15 cellular contexts compared by ENCODE assay signal in the genomic region with DNA sequence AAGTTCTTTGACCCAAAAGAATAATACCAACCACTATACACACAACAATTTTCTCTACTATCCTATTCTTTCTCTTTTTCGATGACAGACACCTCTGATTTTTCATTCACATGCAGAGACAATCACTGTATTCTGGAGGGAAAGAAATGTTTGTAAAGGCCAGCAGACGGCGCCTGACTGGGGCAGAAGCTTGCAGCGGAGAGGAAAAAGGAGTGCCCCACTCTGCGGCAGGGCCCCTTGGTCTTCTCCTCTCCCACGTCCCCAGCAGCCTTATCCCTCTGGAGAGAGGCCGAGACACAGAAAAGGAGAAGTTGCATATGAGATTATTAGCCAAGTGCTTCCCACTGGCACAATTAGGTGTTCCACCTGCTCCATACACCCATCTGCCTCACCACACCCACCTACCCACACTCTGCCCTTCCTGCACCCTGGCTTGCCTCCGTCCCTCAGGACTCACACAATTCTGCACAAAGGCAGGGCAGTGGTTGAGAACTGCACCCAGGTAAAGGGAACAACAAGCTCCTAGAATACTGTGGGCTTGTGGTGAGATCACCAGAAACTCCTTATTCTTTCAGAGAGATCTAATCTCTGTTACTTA.
DNase-seq lines count a peak whose midpoint lies in the region; ATAC-seq, FAIRE-seq and TF ChIP-seq lines count a peak whose summit lies in the region.
"Had no signal": no experiment of that assay in that cellular context is flagged by ENCODE, and none has a peak within 500 bp of the region (broad histone marks: within the 10 kb centered on the region; RNA-seq: fewer than 3 reads in every experiment).

No MANE protein-coding gene starts in this region.

- H3K9ac ChIP-seq in kidney (ENCODE audit: low read length in 2 of 2) = no peak overlapping the region

- FAIRE-seq in kidney (lab: Jason Lieb, UNC) = no peak
- FAIRE-seq: colon, TTC549 had no signal

- DNase-seq in HAP-1 (ENCODE audit: low spot score in 2 of 2) (peak; percentile 53 to 68), Panc1 (ENCODE audit: low read depth, low spot score) (no peak), inferior parietal cortex (ENCODE audit: extremely low spot score) (peak; percentile 39), kidney (no peak)
- DNase-seq in naive thymus-derived CD4-positive, alpha-beta T cell = no peak
- DNase-seq in activated T-cell treated with anti-CD3 and anti-CD28 coated beads, Interleukin-2, amount 50 U/mL, for 72 hours = no peak
- DNase-seq: activated naive CD4-positive, alpha-beta T cell treated with anti-CD3 and anti-CD28 coated beads, Interleukin-2, amount 50 U/mL, for 16 hours; mucosa of descending colon; NCI-H2029 treated with DMSO at 0.1 percent for 48 hours; stimulated activated naive CD8-positive, alpha-beta T cell treated with anti-CD3 and anti-CD28 coated beads, Interleukin-15, amount 100 ng/mL, for 72 hours had no signal

- CTCF ChIA-PET in Panc1 (lab: Charles Lee) = no interaction called here
- CTCF ChIA-PET in naive thymus-derived CD4-positive, alpha-beta T cell (lab: Charles Lee) = no interaction called here

- no peak overlapping the region for H3K4me3 Mint-ChIP-seq in naive thymus-derived CD4-positive, alpha-beta T cell
- H3K4me3 Mint-ChIP-seq in activated T-cell treated with anti-CD3 and anti-CD28 coated beads, Interleukin-2, amount 50 U/mL, for 72 hours = no peak overlapping the region
- H3K4me3 Mint-ChIP-seq: stimulated activated naive CD8-positive, alpha-beta T cell treated with anti-CD3 and anti-CD28 coated beads, Interleukin-15, amount 100 ng/mL, for 72 hours had no signal

- no peaks in the 10 kb centered on the region for H3K36me3 ChIP-seq in HAP-1 (replicated peaks)
- no peaks in the 10 kb centered on the region for H3K36me3 ChIP-seq in Panc1 (ENCODE audit: control insufficient read depth, insufficient read depth, low read length)
- H3K36me3 ChIP-seq in kidney (ENCODE audit: control insufficient read depth in 1 of 2, insufficient read depth in 2 of 2, low read length in 2 of 2) = no peaks in the 10 kb centered on the region
- H3K36me3 ChIP-seq in naive thymus-derived CD4-positive, alpha-beta T cell (ENCODE audit: control insufficient read depth in 2 of 3, insufficient read depth in 3 of 3, low read length in 3 of 3) = no peaks in the 10 kb centered on the region

- H3K36me3 Mint-ChIP-seq in naive thymus-derived CD4-positive, alpha-beta T cell = peaks cover 0 to 7% (median 0%) of the 10 kb centered on the region in 5 donors
- no peaks in the 10 kb centered on the region for H3K36me3 Mint-ChIP-seq in activated T-cell treated with anti-CD3 and anti-CD28 coated beads, Interleukin-2, amount 50 U/mL, for 72 hours (ENCODE audit: insufficient read depth in 2 of 2)

- H3K27me3 ChIP-seq in HAP-1 (ENCODE audit: low read depth) (no peaks in the 10 kb centered on the region; the same call in 1 of the 2 replicates), Panc1 (ENCODE audit: control insufficient read depth, insufficient read depth, low read length) (peaks cover 2% of the 10 kb centered on the region)
- peaks cover 0 to 4% of the 10 kb centered on the region in 2 donors for H3K27me3 ChIP-seq in naive thymus-derived CD4-positive, alpha-beta T cell (ENCODE audit: control insufficient read depth in 2 of 2, insufficient read depth in 2 of 2, low read length in 2 of 2)

- BruUV-seq in Panc1 (replicated peaks; lab: Mats Ljungman, UMichigan) = no TSS peak

- ATAC-seq in Panc1 (no peak), GM19324 (IDR thresholded peaks at IDR 0.05; ENCODE audit: low FRiP score, unreplicated experiment) (no peak)
- no peak for ATAC-seq in naive thymus-derived CD4-positive, alpha-beta T cell
- ATAC-seq in activated T-cell treated with anti-CD3 and anti-CD28 coated beads, Interleukin-2, amount 50 U/mL, for 72 hours (replicated peaks in 1 of 2) = no peak
- ATAC-seq: mucosa of descending colon; sciatic nerve; stimulated activated naive CD8-positive, alpha-beta T cell treated with anti-CD3 and anti-CD28 coated beads, Interleukin-15, amount 100 ng/mL, for 72 hours had no signal

- POLR2A ChIA-PET in Panc1 (lab: Charles Lee) = no interaction called here
- POLR2A ChIA-PET in naive thymus-derived CD4-positive, alpha-beta T cell (lab: Charles Lee) = no interaction called here

- TF ChIP-seq CTCF in C4-2B (conservative IDR thresholded peaks at IDR 0.05) = peak; percentile 41
- TF ChIP-seq CTCF in Panc1 (IDR thresholded peaks at IDR 0.05) = peak; percentile 26
- no peak for TF ChIP-seq CTCF in kidney (IDR thresholded peaks at IDR 0.05; ENCODE audit: borderline replicate concordance, extremely low read depth, insufficient read depth)

- no peaks in the 10 kb centered on the region for H3K4me1 Mint-ChIP-seq in naive thymus-derived CD4-positive, alpha-beta T cell
- no peaks in the 10 kb centered on the region for H3K4me1 Mint-ChIP-seq in activated T-cell treated with anti-CD3 and anti-CD28 coated beads, Interleukin-2, amount 50 U/mL, for 72 hours (ENCODE audit: low read depth)
- H3K4me1 Mint-ChIP-seq: stimulated activated naive CD8-positive, alpha-beta T cell treated with anti-CD3 and anti-CD28 coated beads, Interleukin-15, amount 100 ng/mL, for 72 hours had no signal

- in situ Hi-C loops in HAP-1 (cut with MboI; ENCODE audit: low sequenced_read_pairs) = no loop called here
- in situ Hi-C loops in Panc1 (cut with HindIII; ENCODE audit: low pct_unique_long_range_greater_than_20kb, low sequenced_read_pairs) = no loop called here

- H3K9me3 ChIP-seq in HAP-1 (no peaks in the 10 kb centered on the region), Panc1 (ENCODE audit: control insufficient read depth, insufficient read depth, low read depth, low read length) (no peaks in the 10 kb centered on the region), kidney (ENCODE audit: control insufficient read depth in 1 of 2, low read length in 2 of 2) (no peaks in the 10 kb centered on the region)
- H3K9me3 ChIP-seq in naive thymus-derived CD4-positive, alpha-beta T cell (ENCODE audit: control insufficient read depth in 2 of 3, low read length in 3 of 3) = no peaks in the 10 kb centered on the region
- H3K9me3 ChIP-seq: mucosa of descending colon had no signal

- peaks cover 23 to 39% (median 33%) of the 10 kb centered on the region in 5 donors for H3K27me3 Mint-ChIP-seq in naive thymus-derived CD4-positive, alpha-beta T cell
- H3K27me3 Mint-ChIP-seq in activated T-cell treated with anti-CD3 and anti-CD28 coated beads, Interleukin-2, amount 50 U/mL, for 72 hours (ENCODE audit: low read depth) = peaks cover 41% of the 10 kb centered on the region

- H3K27ac ChIP-seq in C4-2B (no peak overlapping the region), Panc1 (ENCODE audit: low read length) (no peak overlapping the region), kidney (ENCODE audit: low read depth in 2 of 2, low read length in 2 of 2) (no peak overlapping the region)
- no peak overlapping the region for H3K27ac ChIP-seq in naive thymus-derived CD4-positive, alpha-beta T cell (ENCODE audit: low read depth, low read length)

- intact Hi-C loops in Panc1 (cut with micrococcal nuclease; ENCODE audit: unreplicated experiment) = no loop called here
- intact Hi-C loops in kidney (cut with DNase I) = no loop called here
- intact Hi-C loops in naive thymus-derived CD4-positive, alpha-beta T cell (cut with micrococcal nuclease) = no loop called here

- no peak overlapping the region for H3K27ac Mint-ChIP-seq in naive thymus-derived CD4-positive, alpha-beta T cell
- H3K27ac Mint-ChIP-seq in activated T-cell treated with anti-CD3 and anti-CD28 coated beads, Interleukin-2, amount 50 U/mL, for 72 hours = no peak overlapping the region
- H3K27ac Mint-ChIP-seq: stimulated activated naive CD8-positive, alpha-beta T cell treated with anti-CD3 and anti-CD28 coated beads, Interleukin-15, amount 100 ng/mL, for 72 hours had no signal

- H3K4me3 ChIP-seq in HAP-1 (no peak overlapping the region), Panc1 (ENCODE audit: low read depth in 2 of 2, low read length in 2 of 2) (no peak overlapping the region), kidney (ENCODE audit: low read length in 2 of 2) (no peak overlapping the region)
- H3K4me3 ChIP-seq in naive thymus-derived CD4-positive, alpha-beta T cell (ENCODE audit: low read length) = no peak overlapping the region
- H3K4me3 ChIP-seq: mucosa of descending colon had no signal

- H3K4me1 ChIP-seq in HAP-1 (peaks cover 16% of the 10 kb centered on the region), Panc1 (ENCODE audit: control insufficient read depth, insufficient read depth, low read length) (no peaks in the 10 kb centered on the region), kidney (ENCODE audit: control insufficient read depth in 1 of 2, insufficient read depth in 1 of 2, low read depth in 1 of 2, low read length in 2 of 2) (no peaks in the 10 kb centered on the region)
- H3K4me1 ChIP-seq in naive thymus-derived CD4-positive, alpha-beta T cell (ENCODE audit: control insufficient read depth in 2 of 2, insufficient read depth in 2 of 2, low read length in 2 of 2) = no peaks in the 10 kb centered on the region

- peaks cover 0 to 12% (median 4%) of the 10 kb centered on the region in 11 donors for H3K9me3 Mint-ChIP-seq in naive thymus-derived CD4-positive, alpha-beta T cell
- H3K9me3 Mint-ChIP-seq in activated T-cell treated with anti-CD3 and anti-CD28 coated beads, Interleukin-2, amount 50 U/mL, for 72 hours = peaks cover 0 to 6% of the 10 kb centered on the region in 2 donors
- H3K9me3 Mint-ChIP-seq: stimulated activated naive CD8-positive, alpha-beta T cell treated with anti-CD3 and anti-CD28 coated beads, Interleukin-15, amount 100 ng/mL, for 72 hours had no signal

Comparison
In these comparisons a context has a peak if more than half of its experiments do, and no peak if none do; other contexts are left out.
1. DNase-seq: peak in HAP-1 (2 of 2) and inferior parietal cortex (single experiment); none in Panc1 (single experiment), kidney (single experiment), naive thymus-derived CD4-positive, alpha-beta T cell (0 of 9) and activated T-cell treated with anti-CD3 and anti-CD28 coated beads, Interleukin-2, amount 50 U/mL, for 72 hours (0 of 2).